In genomic region chr14:28635387-28635786, GRCh38 we compare ENCODE assay signal across 8 cellular contexts.
DNase-seq lines count a peak whose midpoint lies in the region; ATAC-seq, FAIRE-seq and TF ChIP-seq lines count a peak whose summit lies in the region.

No MANE protein-coding gene starts in this region.

- DNase-seq in A673 (ENCODE audit: low spot score) = peak; percentile 48
- DNase-seq in GF-D8 (lab: John Stamatoyannopoulos, UW) = peak; percentile 7
- DNase-seq in NCI-H748 (lab: John Stamatoyannopoulos, UW; ENCODE audit: unreplicated experiment) = peak; percentile 70
- DNase-seq in retina = peak; percentile 29
- DNase-seq in HPDE6-E6E7 (ENCODE audit: extremely low spot score) = no peak
- DNase-seq in thyroid gland = no peak

- no peaks in the 10 kb centered on the region for H3K27me3 ChIP-seq in A673 (replicated peaks; ENCODE audit: insufficient read depth, low read depth, low read length, poor library complexity)
- H3K27me3 ChIP-seq in thyroid gland = no peaks in the 10 kb centered on the region

- 4 to 5% methylated on average over 7 of the region's 7 CpGs for WGBS in thyroid gland, 2 donors

- peak; percentile 92 for FAIRE-seq in endometrium (lab: Jason Lieb, UNC)

- intact Hi-C loops in A673 (cut with micrococcal nuclease; ENCODE audit: unreplicated experiment) (no loop called here), thyroid gland (cut with DNase I) (no loop called here)

- TF ChIP-seq CTCF in A673 (conservative IDR thresholded peaks at IDR 0.05; ENCODE audit: low read depth, low read length) (peak; percentile 57), thyroid gland (IDR thresholded peaks at IDR 0.05) (peak in 3 of 6 experiments; percentile 16 to 46 (median 29))

- POLR2A ChIA-PET in A673 (lab: Charles Lee; ENCODE audit: low non-redundant PET) = no interaction called here

- ATAC-seq in HG02610 (IDR thresholded peaks at IDR 0.05; ENCODE audit: unreplicated experiment) = no peak

- BruUV-seq in A673 (replicated peaks; lab: Mats Ljungman, UMichigan) = no TSS peak

- H3K27ac ChIP-seq in A673 (ENCODE audit: low read depth, low read length, poor library complexity, severe bottlenecking) = no peak overlapping the region
- H3K27ac ChIP-seq in thyroid gland = no peak overlapping the region

- H3K9me3 ChIP-seq in A673 (ENCODE audit: low read depth, low read length, poor library complexity, severe bottlenecking) (no peaks in the 10 kb centered on the region), thyroid gland (no peaks in the 10 kb centered on the region)

- TF ChIP-seq POLR2A in thyroid gland (IDR thresholded peaks at IDR 0.05) = no peak

- CTCF ChIA-PET in A673 (lab: Charles Lee) = interaction anchor here (0.7 kb wide), 1 partner anchor 653 kb away, joined by 5 read pairs; no protein-coding TSS in a partner anchor

- H3K4me3 ChIP-seq in A673 (ENCODE audit: low read depth, low read length, poor library complexity, severe bottlenecking) (no peak overlapping the region), thyroid gland (replicated peaks in 1 of 3) (no peak overlapping the region)

- no peaks in the 10 kb centered on the region for H3K36me3 ChIP-seq in A673 (ENCODE audit: insufficient read depth, low read length, poor library complexity, severe bottlenecking)
- no peaks in the 10 kb centered on the region for H3K36me3 ChIP-seq in thyroid gland

- H3K4me1 ChIP-seq in A673 (ENCODE audit: insufficient read depth, low read length, poor library complexity, severe bottlenecking) (no peaks in the 10 kb centered on the region), thyroid gland (no peaks in the 10 kb centered on the region)

Comparison
In these comparisons a context has a peak if more than half of its experiments do, and no peak if none do; other contexts are left out.
1. DNase-seq: peak in A673 (single experiment), GF-D8 (single experiment), NCI-H748 (single experiment) and retina (single experiment); none in HPDE6-E6E7 (single experiment) and thyroid gland (0 of 2).